8 cellular contexts compared by ENCODE assay signal in genomic region chr17:81481815-81482505, GRCh38. TPM values are rescaled to one million over a fixed set of nuclear protein-coding genes. Genes with fewer than 3 reads are reported as not detected.
A peak's percentile ranks its signal among the peaks of the same experiment; 100 is the strongest.
DNase-seq lines count a peak whose midpoint lies in the region; ATAC-seq and TF ChIP-seq lines count a peak whose summit lies in the region.

No MANE protein-coding gene starts in this region.

- peaks cover 14% of the 10 kb centered on the region for H3F3A ChIP-seq in SK-N-SH (replicated peaks; ENCODE audit: insufficient read depth)

- H3K9me3 ChIP-seq in SK-N-SH: no peaks in the 10 kb centered on the region
- no peaks in the 10 kb centered on the region for H3K9me3 ChIP-seq in ascending aorta
- peaks cover 0 to under 1% (median 0%) of the 10 kb centered on the region in 5 donors for H3K9me3 ChIP-seq in subcutaneous abdominal adipose tissue (ENCODE audit: control insufficient read depth in 5 of 5, low read length in 5 of 5)

- H3K27me3 ChIP-seq in SK-N-SH (ENCODE audit: insufficient read depth): no peaks in the 10 kb centered on the region
- H3K27me3 ChIP-seq in ascending aorta: no peaks in the 10 kb centered on the region
- H3K27me3 ChIP-seq in subcutaneous abdominal adipose tissue (ENCODE audit: control insufficient read depth in 5 of 5, insufficient read depth in 4 of 5, low read length in 5 of 5): peaks cover 0 to 2% (median 0%) of the 10 kb centered on the region in 5 donors

- 91% methylated on average over 16 of the region's 18 CpGs for WGBS in SK-N-SH (ENCODE audit: low lambda C conversion rate)
- WGBS in lower leg skin, 2 donors: 57 to 66% methylated on average over 11 to 18 of the region's 18 CpGs

- intact Hi-C loops in ascending aorta (cut with DNase I) (loop anchor here (1.0 to 2.0 kb wide), 4 partner anchors 53 to 135 kb away; partner anchors contain the start of gene FAAP100), lower leg skin (cut with DNase I; ENCODE audit: low total_unique reads) (loop anchor here (10.0 kb wide), 1 partner anchor 187 kb away; the partner anchor contains the start of gene SLC38A10)

- H3K27ac ChIP-seq in SK-N-SH (ENCODE audit: low read depth in 2 of 2, low read length in 1 of 2) (no peak overlapping the region), ascending aorta (no peak overlapping the region), subcutaneous abdominal adipose tissue (ENCODE audit: low read depth, low read length) (no peak overlapping the region)

- TF ChIP-seq CTCF in SK-N-SH (IDR thresholded peaks at IDR 0.05) (no peak), ascending aorta (IDR thresholded peaks at IDR 0.05) (no peak), lower leg skin (IDR thresholded peaks at IDR 0.05) (no peak)

- H3K4me3 ChIP-seq in SK-N-SH (ENCODE audit: low read depth in 2 of 2, low read length in 1 of 2): peak overlapping the region; percentile 14 to 17; a peak in 2 of 4 replicates
- H3K4me3 ChIP-seq in ascending aorta: peak overlapping the region; percentile 42 to 73
- H3K4me3 ChIP-seq in lower leg skin (ENCODE audit: low read depth, poor library complexity, severe bottlenecking): peak overlapping the region; percentile 25
- peak overlapping the region; percentile 31 to 66 (median 56) for H3K4me3 ChIP-seq in subcutaneous abdominal adipose tissue (ENCODE audit: low read depth in 1 of 5, low read length in 5 of 5)

- H3K36me3 ChIP-seq in SK-N-SH (replicated peaks in 1 of 2; ENCODE audit: control insufficient read depth in 1 of 2, insufficient read depth in 2 of 2, low read length in 1 of 2): no peaks in the 10 kb centered on the region
- no peaks in the 10 kb centered on the region for H3K36me3 ChIP-seq in ascending aorta
- H3K36me3 ChIP-seq in subcutaneous abdominal adipose tissue (ENCODE audit: control insufficient read depth in 5 of 5, insufficient read depth in 5 of 5, low read length in 5 of 5): no peaks in the 10 kb centered on the region

- POLR2A ChIA-PET in SK-N-SH (lab: Yijun Ruan, JAX): interaction anchor here (0.8 kb wide), 1 partner anchor 62 kb away, joined by 4 read pairs; no protein-coding TSS in a partner anchor

- H3K4me2 ChIP-seq in SK-N-SH: peak overlapping the region; percentile 56

- no peak overlapping the region for H2AFZ ChIP-seq in SK-N-SH (ENCODE audit: low read depth)

- H3K9me2 ChIP-seq in SK-N-SH: no peaks in the 10 kb centered on the region

- CTCF ChIA-PET in SK-N-SH (lab: Yijun Ruan, JAX): interaction anchor here (0.5 to 8.1 kb wide), 16 partner anchors 9 to 384 kb away, joined by 3 to 140 read pairs (median 5); partner anchors contain the start of genes BAHCC1 and SLC38A10

- DNase-seq in SK-N-SH (no peak), ascending aorta (ENCODE audit: low spot score in 2 of 2) (no peak), lower leg skin (ENCODE audit: low spot score in 2 of 2) (no peak), NCI-H82 (lab: John Stamatoyannopoulos, UW) (no peak)

- H3K4me1 ChIP-seq in SK-N-SH (ENCODE audit: control insufficient read depth in 1 of 2, insufficient read depth in 2 of 2, low read depth in 1 of 2, low read length in 1 of 2) (peaks cover 0 to 48% of the 10 kb centered on the region in 2 experiments; a peak in 2 of 4 replicates), ascending aorta (peaks cover 5 to 32% of the 10 kb centered on the region in 2 donors), subcutaneous abdominal adipose tissue (ENCODE audit: control insufficient read depth in 5 of 5, insufficient read depth in 5 of 5, low read length in 5 of 5) (peaks cover 0 to 48% (median 42%) of the 10 kb centered on the region in 5 donors)

- no peaks in the 10 kb centered on the region for H4K20me1 ChIP-seq in SK-N-SH (ENCODE audit: insufficient read depth)

- H3K9ac ChIP-seq in SK-N-SH (no peak overlapping the region), subcutaneous abdominal adipose tissue (ENCODE audit: low read length in 5 of 5) (peak overlapping the region in 1 of 5 donors; percentile 25)

- ATAC-seq in SK-N-SH treated with all-trans-retinoic acid at 6 μM for 48 hours: no peak
- ATAC-seq in GM19035 (IDR thresholded peaks at IDR 0.05; ENCODE audit: unreplicated experiment): no peak
- ATAC-seq in HG03135 (IDR thresholded peaks at IDR 0.05; ENCODE audit: unreplicated experiment): no peak

- TF ChIP-seq RAD21 in SK-N-SH (IDR thresholded peaks at IDR 0.05; ENCODE audit: low read length): no peak

- no peak for TF ChIP-seq POLR2A in lower leg skin (IDR thresholded peaks at IDR 0.05)

- no peaks in the 10 kb centered on the region for H3K79me2 ChIP-seq in SK-N-SH (ENCODE audit: insufficient read depth)

- TF ChIP-seq EP300 in SK-N-SH (IDR thresholded peaks at IDR 0.05; ENCODE audit: borderline replicate concordance in 1 of 2, low read depth in 1 of 2, low read length in 1 of 2): no peak

TF ChIP-seq in SK-N-SH, 30 proteins besides CTCF, POLR2A, EP300 and RAD21:
- TF ChIP-seq FOSL2 (IDR thresholded peaks at IDR 0.05; ENCODE audit: borderline replicate concordance, low read depth): no peak
- TF ChIP-seq TAF1 (IDR thresholded peaks at IDR 0.05; ENCODE audit: borderline replicate concordance, low read depth, low read length): no peak
- no peak for TF ChIP-seq SMC3 (IDR thresholded peaks at IDR 0.05; ENCODE audit: low read depth, low read length)
- TF ChIP-seq EZH2phosphoT487 (IDR thresholded peaks at IDR 0.05; ENCODE audit: borderline replicate concordance, low read depth): no peak
- TF ChIP-seq, protein P1, sequence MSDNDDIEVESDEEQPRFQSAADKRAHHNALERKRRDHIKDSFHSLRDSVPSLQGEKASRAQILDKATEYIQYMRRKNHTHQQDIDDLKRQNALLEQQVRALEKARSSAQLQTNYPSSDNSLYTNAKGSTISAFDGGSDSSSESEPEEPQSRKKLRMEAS (IDR thresholded peaks at IDR 0.05; ENCODE audit: low read depth): no peak
- no peak for TF ChIP-seq POLR2AphosphoS5 (IDR thresholded peaks at IDR 0.05; ENCODE audit: low read depth, low read length)
- TF ChIP-seq, protein P2, sequence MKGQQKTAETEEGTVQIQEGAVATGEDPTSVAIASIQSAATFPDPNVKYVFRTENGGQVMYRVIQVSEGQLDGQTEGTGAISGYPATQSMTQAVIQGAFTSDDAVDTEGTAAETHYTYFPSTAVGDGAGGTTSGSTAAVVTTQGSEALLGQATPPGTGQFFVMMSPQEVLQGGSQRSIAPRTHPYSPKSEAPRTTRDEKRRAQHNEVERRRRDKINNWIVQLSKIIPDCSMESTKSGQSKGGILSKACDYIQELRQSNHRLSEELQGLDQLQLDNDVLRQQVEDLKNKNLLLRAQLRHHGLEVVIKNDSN (IDR thresholded peaks at IDR 0.05; ENCODE audit: borderline replicate concordance, low read depth): no peak
- no peak for TF ChIP-seq FOXM1 (IDR thresholded peaks at IDR 0.05; ENCODE audit: low read depth)
- no peak for TF ChIP-seq RXRA (IDR thresholded peaks at IDR 0.05; ENCODE audit: borderline replicate concordance, low read depth)
- no peak for TF ChIP-seq TEAD4 (IDR thresholded peaks at IDR 0.05; ENCODE audit: borderline replicate concordance, insufficient read depth)
- TF ChIP-seq GATA2 (CRISPR knock-in tag; IDR thresholded peaks at IDR 0.05): no peak

TF ChIP-seq in SK-N-SH treated with all-trans-retinoic acid at 6 μM for 48 hours, 23 proteins besides CTCF, POLR2A, EP300 and RAD21 (continues in another document):
- no peak for TF ChIP-seq TOX (CRISPR knock-in tag; IDR thresholded peaks at IDR 0.05; ENCODE audit: borderline replicate concordance)
- TF ChIP-seq ESRRG (CRISPR knock-in tag; IDR thresholded peaks at IDR 0.05): no peak
- TF ChIP-seq ZNF565 (CRISPR knock-in tag; conservative IDR thresholded peaks at IDR 0.05; ENCODE audit: low read depth): no peak
- no peak for TF ChIP-seq CSDC2 (CRISPR knock-in tag; IDR thresholded peaks at IDR 0.05)
- TF ChIP-seq ZFP30 (CRISPR knock-in tag; IDR thresholded peaks at IDR 0.05): no peak
- TF ChIP-seq, protein P3, sequence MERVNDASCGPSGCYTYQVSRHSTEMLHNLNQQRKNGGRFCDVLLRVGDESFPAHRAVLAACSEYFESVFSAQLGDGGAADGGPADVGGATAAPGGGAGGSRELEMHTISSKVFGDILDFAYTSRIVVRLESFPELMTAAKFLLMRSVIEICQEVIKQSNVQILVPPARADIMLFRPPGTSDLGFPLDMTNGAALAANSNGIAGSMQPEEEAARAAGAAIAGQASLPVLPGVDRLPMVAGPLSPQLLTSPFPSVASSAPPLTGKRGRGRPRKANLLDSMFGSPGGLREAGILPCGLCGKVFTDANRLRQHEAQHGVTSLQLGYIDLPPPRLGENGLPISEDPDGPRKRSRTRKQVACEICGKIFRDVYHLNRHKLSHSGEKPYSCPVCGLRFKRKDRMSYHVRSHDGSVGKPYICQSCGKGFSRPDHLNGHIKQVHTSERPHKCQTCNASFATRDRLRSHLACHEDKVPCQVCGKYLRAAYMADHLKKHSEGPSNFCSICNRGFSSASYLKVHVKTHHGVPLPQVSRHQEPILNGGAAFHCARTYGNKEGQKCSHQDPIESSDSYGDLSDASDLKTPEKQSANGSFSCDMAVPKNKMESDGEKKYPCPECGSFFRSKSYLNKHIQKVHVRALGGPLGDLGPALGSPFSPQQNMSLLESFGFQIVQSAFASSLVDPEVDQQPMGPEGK (CRISPR knock-in tag; IDR thresholded peaks at IDR 0.05; ENCODE audit: borderline replicate concordance): no peak
- no peak for TF ChIP-seq ISL1 (CRISPR knock-in tag; IDR thresholded peaks at IDR 0.05)
- no peak for TF ChIP-seq OSR1 (CRISPR knock-in tag; IDR thresholded peaks at IDR 0.05)
- no peak for TF ChIP-seq ZC3H10 (CRISPR knock-in tag; IDR thresholded peaks at IDR 0.05)
- TF ChIP-seq CREB5 (CRISPR knock-in tag; IDR thresholded peaks at IDR 0.05; ENCODE audit: low read depth): no peak
- no peak for TF ChIP-seq GLIS3 (CRISPR knock-in tag; IDR thresholded peaks at IDR 0.05)

RNA-seq across cellular contexts. Expression of gene ACTG1, which starts 30.6 kb away (rescaled TPM):
- 3,367 and 7,871 TPM in 2 replicates for polyA plus RNA-seq in SK-N-SH (2012; rRNA removed)
- 4,016 and 6,640 TPM in 2 replicates for polyA plus RNA-seq in SK-N-SH (2012; cell fraction: cytosol; rRNA removed)
- polyA plus RNA-seq in SK-N-SH (2012; cell fraction: nucleus; rRNA removed): 7,589 and 12,425 TPM in 2 replicates
- total RNA-seq in ascending aorta (6,075 TPM), lower leg skin (1,000 to 10,000 TPM; 3,349 to 4,521 (median 4,085) TPM)

RNA-seq across cellular contexts. Expression of gene FSCN2, which starts 46.2 kb away (rescaled TPM):
- polyA plus RNA-seq in SK-N-SH (2012; rRNA removed): 2.0 and 2.1 TPM in 2 replicates
- 0.31 and 0.79 TPM in 2 replicates for polyA plus RNA-seq in SK-N-SH (2012; cell fraction: cytosol; rRNA removed)
- polyA plus RNA-seq in SK-N-SH (2012; cell fraction: nucleus; rRNA removed): 10.6 and 13.6 TPM in 2 replicates
- total RNA-seq in ascending aorta: not detected
- 1 to 10 TPM in 3 of 4 donors, under 1 TPM in 1; 0.46 to 2.7 (median 1.8) TPM for total RNA-seq in lower leg skin
